ENCODE assay signal across 1 cellular context in genomic region chr2:241902357-241902991, GRCh38.
TF ChIP-seq lines count a peak whose summit lies in the region.

No MANE protein-coding gene starts in this region.

TF ChIP-seq in SK-N-SH treated with all-trans-retinoic acid at 6 μM for 48 hours, 23 proteins besides CTCF, POLR2A, EP300 and RAD21 (continued from another document):
- TF ChIP-seq TSHZ2 (CRISPR knock-in tag; IDR thresholded peaks at IDR 0.05) (no peak), TCF4 (CRISPR knock-in tag; IDR thresholded peaks at IDR 0.05; ENCODE audit: borderline replicate concordance) (no peak), ESRRG (CRISPR knock-in tag; IDR thresholded peaks at IDR 0.05) (no peak), RARB (CRISPR knock-in tag; IDR thresholded peaks at IDR 0.05) (no peak), PPARA (CRISPR knock-in tag; IDR thresholded peaks at IDR 0.05; ENCODE audit: borderline replicate concordance) (no peak), ZNF8 (CRISPR knock-in tag; IDR thresholded peaks at IDR 0.05) (no peak), ZNF70 (CRISPR knock-in tag; IDR thresholded peaks at IDR 0.05) (no peak), PATZ1 (CRISPR knock-in tag; IDR thresholded peaks at IDR 0.05; ENCODE audit: borderline replicate concordance) (no peak), TOX (CRISPR knock-in tag; IDR thresholded peaks at IDR 0.05; ENCODE audit: borderline replicate concordance) (no peak)
